6 cellular contexts compared by ENCODE assay signal in the genomic region with DNA sequence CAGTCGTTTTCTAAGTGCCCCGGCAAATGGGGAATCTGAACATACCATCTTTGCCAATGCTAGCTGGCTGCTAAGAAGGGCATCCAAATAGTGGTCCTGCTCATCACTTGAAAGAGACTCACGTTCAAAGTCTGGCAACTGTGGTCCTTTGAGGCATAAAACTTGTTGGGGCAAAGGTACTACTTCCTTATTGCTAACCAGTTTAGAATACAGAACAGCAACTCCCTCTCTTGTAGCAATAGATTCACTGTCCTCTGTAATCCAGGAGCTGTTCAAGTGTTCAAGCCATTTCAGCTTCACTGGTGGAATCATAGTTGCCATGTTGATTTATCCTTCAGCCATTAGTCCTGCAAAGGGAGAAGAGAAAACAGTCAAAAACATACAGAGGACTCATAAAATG.
"Had no signal": no experiment of that assay in that cellular context is flagged by ENCODE, and none has a peak within 500 bp of the region (broad histone marks: within the 10 kb centered on the region; RNA-seq: fewer than 3 reads in every experiment).

No MANE protein-coding gene starts in this region.

- H3K4me3 ChIP-seq: K562 had no signal

- ATAC-seq: HepG2, K562 had no signal

- H3K27ac ChIP-seq: HL-60 had no signal

- H3K27ac Mint-ChIP-seq: IgD-negative memory B cell had no signal

- H3K9me3 Mint-ChIP-seq: IgD-negative memory B cell had no signal

- DNase-seq: IMR-90, KBM-7 had no signal

- H3K4me3 Mint-ChIP-seq: IgD-negative memory B cell had no signal

- H3K27me3 Mint-ChIP-seq: IgD-negative memory B cell had no signal
